ENCODE assay signal across 29 cellular contexts in the genomic region with DNA sequence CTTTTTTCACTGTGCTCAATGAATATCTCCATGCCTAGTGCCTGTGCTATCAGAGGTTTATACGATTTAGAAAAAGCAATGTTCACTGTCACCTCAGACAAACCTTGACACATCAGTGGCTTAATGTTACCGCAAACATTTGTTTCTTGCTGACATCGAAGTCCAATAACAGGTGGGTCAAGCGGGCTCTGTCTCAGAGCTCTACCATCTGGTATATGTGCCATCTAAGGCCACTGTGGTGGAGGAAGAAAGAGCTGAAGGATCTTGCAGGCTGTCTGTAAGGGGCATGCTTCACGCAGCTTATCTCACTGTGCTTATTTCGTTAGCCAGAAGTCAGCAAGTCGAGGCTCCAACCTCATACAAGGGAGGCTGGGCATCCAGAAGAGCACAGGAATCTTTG.
"Had no signal": no experiment of that assay in that cellular context is flagged by ENCODE, and none has a peak within 500 bp of the region (broad histone marks: within the 10 kb centered on the region; RNA-seq: fewer than 3 reads in every experiment).

No MANE protein-coding gene starts in this region.

- H3K9me3 ChIP-seq: esophagus muscularis mucosa, gastroesophageal sphincter, heart left ventricle, left lung, mucosa of descending colon, ovary, right lobe of liver, suprapubic skin, transverse colon had no signal

- H3K27me3 ChIP-seq: esophagus muscularis mucosa, gastroesophageal sphincter, heart left ventricle, left lung, ovary, right lobe of liver, transverse colon had no signal

- DNase-seq: dermis blood vessel endothelial cell; effector memory CD4-positive, alpha-beta T cell; foreskin keratinocyte; heart left ventricle; hippocampal formation; left cardiac atrium; left lung; mesenchymal stem cell; mucosa of descending colon; naive thymus-derived CD8-positive, alpha-beta T cell; nephron progenitor cell; occipital lobe; ovary; posterior cingulate gyrus; right lobe of liver; stimulated activated CD4-positive, alpha-beta T cell treated with anti-CD3 and anti-CD28 coated beads, Interleukin-12 subunit alpha, Interleukin-12 subunit beta, amount 100 ng/mL, for 4 hours; stimulated activated CD4-positive, alpha-beta T cell treated with anti-CD3 and anti-CD28 coated beads, Interleukin-1b, Interleukin-23, amount 100 ng/mL, for 48 hours; stimulated activated CD4-positive, alpha-beta T cell treated with anti-CD3 and anti-CD28 coated beads, Interleukin-4, amount 100 ng/mL, for 1 hour; stimulated activated CD8-positive, alpha-beta memory T cell treated with anti-CD3 and anti-CD28 coated beads, Interleukin-4, amount 100 ng/mL, for 48 hours; stimulated activated naive CD4-positive, alpha-beta T cell; stimulated activated naive CD8-positive, alpha-beta T cell treated with anti-CD3 and anti-CD28 coated beads, Interleukin-15, amount 100 ng/mL, for 72 hours; transverse colon had no signal

- H3K36me3 ChIP-seq: esophagus muscularis mucosa, gastroesophageal sphincter, heart left ventricle, left lung, ovary, right lobe of liver, suprapubic skin, transverse colon had no signal

- ATAC-seq: foreskin keratinocyte; gastroesophageal sphincter; left cardiac atrium; left lung; mucosa of descending colon; naive thymus-derived CD8-positive, alpha-beta T cell; right lobe of liver; stimulated activated naive CD8-positive, alpha-beta T cell treated with anti-CD3 and anti-CD28 coated beads, Interleukin-15, amount 100 ng/mL, for 72 hours had no signal

- H3K27ac ChIP-seq: coronary artery, esophagus muscularis mucosa, foreskin keratinocyte, gastroesophageal sphincter, heart left ventricle, left lung, ovary, right lobe of liver, suprapubic skin, transverse colon had no signal

- H3K4me3 ChIP-seq: coronary artery, esophagus muscularis mucosa, gastroesophageal sphincter, heart left ventricle, left lung, mucosa of descending colon, ovary, right lobe of liver, smooth muscle cell, suprapubic skin, transverse colon had no signal

- FAIRE-seq: endothelial cell of umbilical vein, islet of Langerhans had no signal

- H3K4me1 ChIP-seq: foreskin keratinocyte, gastroesophageal sphincter, left lung, right lobe of liver, suprapubic skin had no signal

- H3K4me2 ChIP-seq: smooth muscle cell had no signal
